ENCODE assay signal across 10 cellular contexts in the genomic region with DNA sequence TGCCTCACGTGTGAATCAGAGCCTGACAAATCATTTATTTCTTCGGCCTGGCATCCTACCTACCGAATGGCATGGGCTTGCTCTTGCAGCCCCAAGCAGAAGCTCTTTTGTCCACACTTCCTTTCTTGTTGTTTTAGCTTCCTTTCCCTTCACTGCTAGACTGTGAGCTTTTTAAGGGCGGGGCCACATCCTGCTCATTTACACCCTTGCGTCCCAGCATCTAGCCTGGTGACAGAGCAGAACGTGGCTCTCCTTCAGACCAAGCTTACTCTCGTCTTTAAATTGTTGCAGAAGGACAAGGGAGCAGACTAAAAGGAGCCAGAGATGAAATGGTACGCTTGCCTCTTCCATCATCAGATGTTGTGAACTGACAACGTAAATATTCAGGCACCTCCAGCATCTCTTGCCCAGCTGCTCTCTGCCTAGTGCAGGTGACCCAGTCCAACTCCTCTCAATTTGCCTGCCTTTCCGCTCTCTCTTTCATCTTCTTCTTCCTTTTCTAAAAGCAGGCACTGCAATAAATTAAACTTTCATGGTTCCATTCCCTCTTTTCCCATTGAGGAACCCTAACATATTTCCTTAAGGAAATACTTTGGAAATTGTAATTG.
A peak's percentile ranks its signal among the peaks of the same experiment; 100 is the strongest.
DNase-seq lines count a peak whose midpoint lies in the region; ATAC-seq and TF ChIP-seq lines count a peak whose summit lies in the region.
"Had no signal": no experiment of that assay in that cellular context is flagged by ENCODE, and none has a peak within 500 bp of the region (broad histone marks: within the 10 kb centered on the region; RNA-seq: fewer than 3 reads in every experiment).

No MANE protein-coding gene starts in this region.

- H3K9me3 Mint-ChIP-seq in stimulated activated memory B cell treated with anti-CD40 and anti-IgM and Interleukin-4, amounts not matched to agents 10 μg/mL and 1 μg/mL and 100 μg/mL, for 72 hours = no peaks in the 10 kb centered on the region
- no peaks in the 10 kb centered on the region for H3K9me3 Mint-ChIP-seq in endothelial cell (ENCODE audit: unreplicated experiment)

- DNase-seq in activated CD4-positive, alpha-beta T cell treated with anti-CD3 and anti-CD28 coated beads for 48 hours = peak; percentile 46
- peak; percentile 47 for DNase-seq in central memory CD4-positive, alpha-beta T cell
- DNase-seq in NCI-H2196 treated with DMSO at 0.1 percent for 48 hours (lab: John Stamatoyannopoulos, UW; ENCODE audit: unreplicated experiment) (no peak), endothelial cell (ENCODE audit: low spot score) (no peak)
- DNase-seq: NK-92 treated with Interleukin-12 subunit alpha and Interleukin-12 subunit beta, amount 100 ng/mL, for 24 hours had no signal

- H3K27me3 Mint-ChIP-seq in stimulated activated memory B cell treated with anti-CD40 and anti-IgM and Interleukin-4, amounts not matched to agents 10 μg/mL and 1 μg/mL and 100 μg/mL, for 72 hours = no peaks in the 10 kb centered on the region
- H3K27me3 Mint-ChIP-seq in endothelial cell (ENCODE audit: unreplicated experiment) = peaks cover 4% of the 10 kb centered on the region

- H3K4me3 Mint-ChIP-seq in stimulated activated memory B cell treated with anti-CD40 and anti-IgM and Interleukin-4, amounts not matched to agents 10 μg/mL and 1 μg/mL and 100 μg/mL, for 72 hours = peak overlapping the region; percentile 20
- no peak overlapping the region for H3K4me3 Mint-ChIP-seq in endothelial cell (ENCODE audit: unreplicated experiment)

- no peak for TF ChIP-seq CTCF in endothelial cell (IDR thresholded peaks at IDR 0.05; ENCODE audit: unreplicated experiment)

- ATAC-seq in HG03060 (IDR thresholded peaks at IDR 0.05; ENCODE audit: low read depth, unreplicated experiment) = peak; percentile 39
- peak; percentile 71 for ATAC-seq in stimulated activated memory B cell treated with anti-CD40 and anti-IgM and Interleukin-4, amounts not matched to agents 10 μg/mL and 1 μg/mL and 100 μg/mL, for 72 hours
- ATAC-seq in GM18520 (IDR thresholded peaks at IDR 0.05; ENCODE audit: unreplicated experiment) = no peak
- ATAC-seq in HG03442 (IDR thresholded peaks at IDR 0.05; ENCODE audit: unreplicated experiment) = no peak
- ATAC-seq: HCT116 had no signal

- no peaks in the 10 kb centered on the region for H3K36me3 Mint-ChIP-seq in stimulated activated memory B cell treated with anti-CD40 and anti-IgM and Interleukin-4, amounts not matched to agents 10 μg/mL and 1 μg/mL and 100 μg/mL, for 72 hours
- H3K36me3 Mint-ChIP-seq in endothelial cell (ENCODE audit: low read depth, unreplicated experiment) = no peaks in the 10 kb centered on the region

- H3K4me1 Mint-ChIP-seq in stimulated activated memory B cell treated with anti-CD40 and anti-IgM and Interleukin-4, amounts not matched to agents 10 μg/mL and 1 μg/mL and 100 μg/mL, for 72 hours = peaks cover 39% of the 10 kb centered on the region
- H3K4me1 Mint-ChIP-seq in endothelial cell (ENCODE audit: unreplicated experiment) = peaks cover 16% of the 10 kb centered on the region

- peak overlapping the region; percentile 70 for H3K27ac Mint-ChIP-seq in stimulated activated memory B cell treated with anti-CD40 and anti-IgM and Interleukin-4, amounts not matched to agents 10 μg/mL and 1 μg/mL and 100 μg/mL, for 72 hours
- H3K27ac Mint-ChIP-seq in endothelial cell (ENCODE audit: unreplicated experiment) = no peak overlapping the region

Comparison
In these comparisons a context has a peak if more than half of its experiments do, and no peak if none do; other contexts are left out.
1. ATAC-seq: peak in HG03060 (single experiment) and stimulated activated memory B cell treated with anti-CD40 and anti-IgM and Interleukin-4, amounts not matched to agents 10 μg/mL and 1 μg/mL and 100 μg/mL, for 72 hours (single experiment); none in GM18520 (single experiment) and HG03442 (single experiment).
2. DNase-seq: peak in activated CD4-positive, alpha-beta T cell treated with anti-CD3 and anti-CD28 coated beads for 48 hours (single experiment) and central memory CD4-positive, alpha-beta T cell (single experiment); none in NCI-H2196 treated with DMSO at 0.1 percent for 48 hours (single experiment) and endothelial cell (single experiment).